10 cellular contexts compared by ENCODE assay signal in the genomic region with DNA sequence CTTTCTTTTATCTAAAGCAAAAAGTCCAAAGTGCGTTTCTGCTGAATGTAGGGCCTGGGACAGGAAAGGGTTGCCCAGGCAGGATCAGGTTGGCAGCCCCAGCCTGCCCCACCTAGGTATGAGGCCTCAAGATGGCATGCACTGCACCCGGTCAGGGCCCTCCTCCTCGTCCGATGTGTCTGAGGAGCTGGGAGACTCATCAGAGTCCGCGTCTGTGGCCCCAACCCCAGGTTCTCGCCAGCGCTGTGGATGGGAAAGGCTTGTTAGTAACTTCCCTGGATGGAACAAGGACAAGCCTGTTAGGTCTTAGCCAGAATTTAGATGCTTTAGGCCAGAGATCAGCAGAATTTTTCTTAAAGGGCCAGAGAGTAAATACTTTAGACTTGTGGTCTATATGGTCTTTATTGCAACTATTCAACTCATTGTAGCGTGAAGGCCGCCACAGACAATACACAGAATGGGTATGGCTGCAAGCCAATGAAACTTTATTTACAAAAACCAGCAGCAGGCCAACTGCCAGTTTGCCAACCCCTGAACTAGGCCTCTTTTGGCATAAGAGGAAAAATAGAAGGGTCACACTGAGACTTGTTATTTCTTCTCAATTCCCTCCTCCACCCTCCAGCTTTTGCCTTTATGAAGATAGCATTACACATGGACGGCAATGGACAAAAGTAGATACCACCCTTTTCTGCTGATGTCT. TPM values are rescaled to one million over a fixed set of nuclear protein-coding genes. Genes with fewer than 3 reads are reported as not detected.
DNase-seq lines count a peak whose midpoint lies in the region; TF ChIP-seq lines count a peak whose summit lies in the region.
"Had no signal": no experiment of that assay in that cellular context is flagged by ENCODE, and none has a peak within 500 bp of the region (broad histone marks: within the 10 kb centered on the region; RNA-seq: fewer than 3 reads in every experiment).

No MANE protein-coding gene starts in this region.

- H3K36me3 ChIP-seq in mucosa of stomach (ENCODE audit: control insufficient read depth, insufficient read depth, low read length) (peaks cover 11% of the 10 kb centered on the region), transverse colon (peaks cover 0 to 35% (median 12%) of the 10 kb centered on the region in 4 donors)

- H3K27me3 Mint-ChIP-seq in activated naive CD4-positive, alpha-beta T cell treated with anti-CD3 and anti-CD28 coated beads for 36 hours (ENCODE audit: low read depth) = no peaks in the 10 kb centered on the region
- peaks cover 9% of the 10 kb centered on the region for H3K27me3 Mint-ChIP-seq in endothelial cell (ENCODE audit: unreplicated experiment)

- H3K4me3 ChIP-seq in mucosa of stomach (ENCODE audit: low read length) (no peak overlapping the region), transverse colon (no peak overlapping the region)
- H3K4me3 ChIP-seq: PC-9 had no signal

- H3K27ac Mint-ChIP-seq in activated naive CD4-positive, alpha-beta T cell treated with anti-CD3 and anti-CD28 coated beads for 36 hours = peak overlapping the region; percentile 15
- H3K27ac Mint-ChIP-seq in endothelial cell (ENCODE audit: unreplicated experiment) = peak overlapping the region; percentile 43

- WGBS in transverse colon (ENCODE audit: low coverage in 1 of 2), 2 donors = 40 to 54% methylated on average over 2 to 11 of the region's 11 CpGs

- peak overlapping the region; percentile 39 to 80 (median 66) for H3K27ac ChIP-seq in transverse colon
- H3K27ac ChIP-seq: neutrophil, PC-9 had no signal

- H3K4me1 Mint-ChIP-seq in activated naive CD4-positive, alpha-beta T cell treated with anti-CD3 and anti-CD28 coated beads for 36 hours (ENCODE audit: low read depth) = no peaks in the 10 kb centered on the region
- H3K4me1 Mint-ChIP-seq in endothelial cell (ENCODE audit: unreplicated experiment) = peaks cover 56% of the 10 kb centered on the region

- H3K9me3 Mint-ChIP-seq in activated naive CD4-positive, alpha-beta T cell treated with anti-CD3 and anti-CD28 coated beads for 36 hours = no peaks in the 10 kb centered on the region
- no peaks in the 10 kb centered on the region for H3K9me3 Mint-ChIP-seq in endothelial cell (ENCODE audit: unreplicated experiment)

- no peak for DNase-seq in activated naive CD4-positive, alpha-beta T cell treated with anti-CD3 and anti-CD28 coated beads for 36 hours
- no peak for DNase-seq in activated naive CD4-positive, alpha-beta T cell treated with Interleukin-2 at 50 U/mL for 16 hours
- DNase-seq in endothelial cell (ENCODE audit: low spot score) = no peak
- DNase-seq in transverse colon = peak; percentile 53
- DNase-seq in ACHN = no peak
- DNase-seq in A172 (ENCODE audit: low spot score) = no peak
- no peak for DNase-seq in SKM-1 (lab: John Stamatoyannopoulos, UW; ENCODE audit: unreplicated experiment)

- no peak for TF ChIP-seq EP300 in transverse colon (IDR thresholded peaks at IDR 0.05; ENCODE audit: low read depth)

- H3K9ac ChIP-seq in mucosa of stomach (ENCODE audit: low read length) = peak overlapping the region; percentile 46

- H3K4me1 ChIP-seq in mucosa of stomach (ENCODE audit: control insufficient read depth, insufficient read depth, low read length) (peaks cover 25% of the 10 kb centered on the region), transverse colon (peaks cover 17 to 42% (median 25%) of the 10 kb centered on the region in 4 donors)

- H3K4me3 Mint-ChIP-seq in activated naive CD4-positive, alpha-beta T cell treated with anti-CD3 and anti-CD28 coated beads for 36 hours = no peak overlapping the region
- H3K4me3 Mint-ChIP-seq in endothelial cell (ENCODE audit: unreplicated experiment) = no peak overlapping the region

- intact Hi-C loops in activated naive CD4-positive, alpha-beta T cell treated with anti-CD3 and anti-CD28 coated beads for 36 hours (cut with micrococcal nuclease) = no loop called here
- intact Hi-C loops in transverse colon (cut with DNase I; ENCODE audit: low total_unique reads) = no loop called here

- no peaks in the 10 kb centered on the region for H3K9me3 ChIP-seq in mucosa of stomach (ENCODE audit: control insufficient read depth, low read length)
- no peaks in the 10 kb centered on the region for H3K9me3 ChIP-seq in transverse colon
- H3K9me3 ChIP-seq: neutrophil had no signal

- H3K36me3 Mint-ChIP-seq in activated naive CD4-positive, alpha-beta T cell treated with anti-CD3 and anti-CD28 coated beads for 36 hours (ENCODE audit: low read depth) = peaks cover 12% of the 10 kb centered on the region
- peaks cover 69% of the 10 kb centered on the region for H3K36me3 Mint-ChIP-seq in endothelial cell (ENCODE audit: low read depth, unreplicated experiment)

- CTCF ChIA-PET in activated naive CD4-positive, alpha-beta T cell treated with anti-CD3 and anti-CD28 coated beads for 36 hours (lab: Charles Lee) = interaction anchor here (0.6 to 3.6 kb wide), 2 partner anchors 25 to 171 kb away, joined by 3 to 19 read pairs; no protein-coding TSS in a partner anchor

- H3K27me3 ChIP-seq in mucosa of stomach (ENCODE audit: control insufficient read depth, insufficient read depth, low read length) = no peaks in the 10 kb centered on the region
- H3K27me3 ChIP-seq in transverse colon = no peaks in the 10 kb centered on the region
- H3K27me3 ChIP-seq: neutrophil had no signal

- in situ Hi-C loops in transverse colon (cut with MboI; ENCODE audit: low pct_ligation_motif_present in 1 of 4, low pct_unique_long_range_greater_than_20kb in 1 of 4, low sequenced_read_pairs in 3 of 4) = no loop called here
- in situ Hi-C loops in ACHN (cut with HindIII; ENCODE audit: low pct_ligation_motif_present, low pct_unique_long_range_greater_than_20kb, low sequenced_read_pairs) = no loop called here

- TF ChIP-seq POLR2A in transverse colon (IDR thresholded peaks at IDR 0.05) = no peak

- no peak for TF ChIP-seq CTCF in endothelial cell (IDR thresholded peaks at IDR 0.05; ENCODE audit: unreplicated experiment)
- no peak for TF ChIP-seq CTCF in transverse colon (IDR thresholded peaks at IDR 0.05)

RNA-seq across cellular contexts. Expression of a gene that starts 12.4 kb away (rescaled TPM):
- 10 to 100 TPM; 34.3 to 42.0 TPM for total RNA-seq in activated naive CD4-positive, alpha-beta T cell treated with anti-CD3 and anti-CD28 coated beads for 36 hours
- total RNA-seq in endothelial cell (ENCODE audit: unreplicated experiment) (593 TPM), transverse colon (10 to 100 TPM; 25.8 to 92.5 (median 27.3) TPM)
- total RNA-seq in A172 (2014; rRNA removed; shearing (Covaris generic)) = 194 and 307 TPM in 2 replicates

RNA-seq across cellular contexts. Expression of a gene that starts 27.2 kb away (rescaled TPM):
- total RNA-seq in activated naive CD4-positive, alpha-beta T cell treated with anti-CD3 and anti-CD28 coated beads for 36 hours = not detected
- not detected for total RNA-seq in endothelial cell (ENCODE audit: unreplicated experiment)
- total RNA-seq in transverse colon = under 1 TPM in 2 of 4 donors, not detected in 2; 0.55 to 0.95 TPM
- 0.22 and 0.60 TPM in 2 replicates for total RNA-seq in A172 (2014; rRNA removed; shearing (Covaris generic))
- total RNA-seq: PC-9 had no signal

RNA-seq across cellular contexts. Expression of a gene that starts 44.7 kb away (rescaled TPM):
- 100 to 1,000 TPM; 218 to 226 TPM for total RNA-seq in activated naive CD4-positive, alpha-beta T cell treated with anti-CD3 and anti-CD28 coated beads for 36 hours
- total RNA-seq in endothelial cell (ENCODE audit: unreplicated experiment) (134 TPM), transverse colon (100 to 1,000 TPM; 128 to 279 (median 137) TPM)
- 86.5 and 90.0 TPM in 2 replicates for total RNA-seq in A172 (2014; rRNA removed; shearing (Covaris generic))
